Comparison of ENCODE assay signal across 35 cellular contexts in the genomic region with DNA sequence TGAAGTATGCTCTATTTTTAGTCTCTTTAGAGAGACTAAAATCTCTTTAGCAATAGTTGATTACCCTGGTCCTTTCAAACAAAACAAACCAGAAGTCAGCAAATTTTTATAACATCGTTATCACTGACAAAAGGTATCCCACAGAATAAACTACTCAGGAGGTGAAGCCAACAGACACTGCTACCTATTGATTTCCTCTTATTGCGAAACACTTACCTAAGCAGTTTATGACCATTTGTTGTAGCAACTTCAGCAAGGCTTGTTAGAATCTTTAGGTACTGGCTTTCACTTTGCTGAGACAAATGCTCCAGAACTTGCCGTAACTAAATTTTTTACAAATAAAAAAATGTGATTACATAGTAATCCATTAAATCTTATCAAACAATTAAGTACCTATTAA.
A peak's percentile ranks its signal among the peaks of the same experiment; 100 is the strongest.
DNase-seq lines count a peak whose midpoint lies in the region; ATAC-seq, FAIRE-seq and TF ChIP-seq lines count a peak whose summit lies in the region.
"Had no signal": no experiment of that assay in that cellular context is flagged by ENCODE, and none has a peak within 500 bp of the region (broad histone marks: within the 10 kb centered on the region; RNA-seq: fewer than 3 reads in every experiment).

No MANE protein-coding gene starts in this region.

- H3K4me1 ChIP-seq in KMS-11 (ENCODE audit: low read depth, poor library complexity, severe bottlenecking) = peaks cover 11% of the 10 kb centered on the region
- H3K4me1 ChIP-seq in mucosa of descending colon (ENCODE audit: low read depth) = no peaks in the 10 kb centered on the region
- H3K4me1 ChIP-seq: Caco-2, lower lobe of right lung, psoas muscle had no signal

- peak overlapping the region; percentile 18; the same call in 1 of the 2 replicates for H3K27ac ChIP-seq in KMS-11
- H3K27ac ChIP-seq: 22Rv1, C4-2B, esophagus muscularis mucosa, lower lobe of right lung, psoas muscle had no signal

- no peaks in the 10 kb centered on the region for H3K36me3 ChIP-seq in KMS-11 (ENCODE audit: insufficient read depth)
- H3K36me3 ChIP-seq in mucosa of descending colon (ENCODE audit: low read depth) = no peaks in the 10 kb centered on the region
- H3K36me3 ChIP-seq: MG63 had no signal

- no peak overlapping the region for H3K9ac ChIP-seq in KMS-11

- H3K9me3 ChIP-seq in mucosa of descending colon = no peaks in the 10 kb centered on the region
- H3K9me3 ChIP-seq: Caco-2, esophagus muscularis mucosa, lower lobe of right lung, MG63, psoas muscle had no signal

- peak; percentile 92 for ATAC-seq in mucosa of descending colon
- ATAC-seq in GM19023 (IDR thresholded peaks at IDR 0.05; ENCODE audit: unreplicated experiment) = no peak
- ATAC-seq: activated CD4-positive, CD25-positive, alpha-beta regulatory T cell treated with anti-CD3 and anti-CD28 coated beads, Interleukin-2, amount 50 U/mL, for 24 hours; activated naive CD8-positive, alpha-beta T cell treated with anti-CD3 and anti-CD28 coated beads, Interleukin-2, amount 50 U/mL, for 24 hours; activated T-cell treated with anti-CD3 and anti-CD28 coated beads, Interleukin-2, amount 50 U/mL, for 72 hours; lower lobe of right lung; natural killer cell; PC-3; psoas muscle; stimulated activated memory B cell treated with anti-CD40 and anti-IgM and Interleukin-4, amounts not matched to agents 10 μg/mL and 1 μg/mL and 100 μg/mL, for 72 hours; T-helper 17 cell had no signal

- H2AFZ ChIP-seq in KMS-11 (ENCODE audit: low read depth) = no peak overlapping the region

- DNase-seq in NCI-H1105 treated with DMSO at 0.1 percent for 48 hours (lab: John Stamatoyannopoulos, UW) (peak; percentile 33), NCI-H1105 (lab: John Stamatoyannopoulos, UW) (no peak), mucosa of descending colon (no peak), kidney tubule cell (ENCODE audit: low spot score) (no peak)
- DNase-seq in activated CD4-positive, alpha-beta T cell treated with anti-CD3 and anti-CD28 coated beads, Interleukin-2, amount 50 U/mL, for 1 hour = no peak
- DNase-seq: activated CD4-positive, alpha-beta memory T cell treated with anti-CD3 and anti-CD28 coated beads for 36 hours; activated naive CD4-positive, alpha-beta T cell; activated naive CD8-positive, alpha-beta T cell treated with anti-CD3 and anti-CD28 coated beads, Interleukin-2, amount 50 U/mL, for 24 hours; activated T-cell treated with anti-CD3 and anti-CD28 coated beads, Interleukin-2, amount 50 U/mL, for 72 hours; dermis blood vessel endothelial cell; DND-41; foreskin fibroblast; GF-D8; kidney; lower lobe of right lung; MG63; natural killer cell; NCI-H2081; nucleus accumbens; PC-3; psoas muscle; stimulated activated CD4-positive, alpha-beta T cell treated with anti-CD3 and anti-CD28 coated beads, Interleukin-15, amount 100 ng/mL, for 24 hours; substantia nigra; T-helper 17 cell; trophoblast cell had no signal

- intact Hi-C loops in mucosa of descending colon (cut with DNase I, micrococcal nuclease) = no loop called here

- H3K79me2 ChIP-seq in KMS-11 (ENCODE audit: insufficient read depth, low read depth) = no peaks in the 10 kb centered on the region

- peak overlapping the region; percentile 50 for H3K4me2 ChIP-seq in KMS-11

- TF ChIP-seq CTCF in KMS-11 (conservative IDR thresholded peaks at IDR 0.05; ENCODE audit: low read depth, low read length) (no peak), mucosa of descending colon (IDR thresholded peaks at IDR 0.05) (no peak)

- peak; percentile 41 for FAIRE-seq in colon (lab: Jason Lieb, UNC)
- FAIRE-seq: astrocyte, kidney had no signal

- H3K4me3 ChIP-seq in KMS-11 (IDR thresholded peaks at IDR 0.05; ENCODE audit: insufficient read depth, low read depth, low read length) = no peak overlapping the region
- no peak overlapping the region for H3K4me3 ChIP-seq in mucosa of descending colon
- H3K4me3 ChIP-seq: esophagus muscularis mucosa, lower lobe of right lung, MG63, psoas muscle had no signal

- H3K27me3 ChIP-seq in KMS-11 (ENCODE audit: insufficient read depth, low read depth) = no peaks in the 10 kb centered on the region
- H3K27me3 ChIP-seq: esophagus muscularis mucosa, MG63 had no signal

- H4K20me1 ChIP-seq in KMS-11 (ENCODE audit: insufficient read depth) = no peaks in the 10 kb centered on the region
